ENCODE assay signal across 1 cellular context in genomic region chr14:55138091-55138490, GRCh38.
TF ChIP-seq lines count a peak whose summit lies in the region.

No MANE protein-coding gene starts in this region.

TF ChIP-seq in endothelial cell of umbilical vein, 7 proteins besides CTCF, POLR2A, EP300 and RAD21 (continued from another document):
- TF ChIP-seq MAX (IDR thresholded peaks at IDR 0.05; ENCODE audit: insufficient read depth, insufficient read length) (no peak), JUN (IDR thresholded peaks at IDR 0.05; ENCODE audit: borderline replicate concordance, insufficient read depth, insufficient read length, low read depth) (no peak)
TF ChIP-seq in endothelial cell of umbilical vein: peak in this region for 0.
